In genomic region chr14:89491701-89492381, GRCh38 we compare ENCODE assay signal across 1 cellular context.
TF ChIP-seq lines count a peak whose summit lies in the region.

No MANE protein-coding gene starts in this region.

TF ChIP-seq in IMR-90, 13 proteins besides CTCF, POLR2A, EP300 and RAD21:
- TF ChIP-seq MXI1 (IDR thresholded peaks at IDR 0.05; ENCODE audit: borderline replicate concordance, low read depth, low read length): no peak
- TF ChIP-seq MAFK (IDR thresholded peaks at IDR 0.05; ENCODE audit: low read depth, low read length): no peak
- TF ChIP-seq USF2 (IDR thresholded peaks at IDR 0.05; ENCODE audit: low read depth, low read length): no peak
- no peak for TF ChIP-seq ELK1 (IDR thresholded peaks at IDR 0.05; ENCODE audit: borderline replicate concordance, low read depth, low read length)
- TF ChIP-seq MAZ (IDR thresholded peaks at IDR 0.05; ENCODE audit: borderline replicate concordance, low read depth, low read length): no peak
- no peak for TF ChIP-seq RCOR1 (IDR thresholded peaks at IDR 0.05; ENCODE audit: insufficient replicate concordance, low read length)
- TF ChIP-seq SMC3 (IDR thresholded peaks at IDR 0.05; ENCODE audit: low read depth, low read length): no peak
- no peak for TF ChIP-seq FOS (IDR thresholded peaks at IDR 0.05; ENCODE audit: low read depth, low read length)
- TF ChIP-seq RFX5 (IDR thresholded peaks at IDR 0.05; ENCODE audit: low read depth, low read length): no peak
TF ChIP-seq in IMR-90: peak in this region for 0.
